In the genomic region with DNA sequence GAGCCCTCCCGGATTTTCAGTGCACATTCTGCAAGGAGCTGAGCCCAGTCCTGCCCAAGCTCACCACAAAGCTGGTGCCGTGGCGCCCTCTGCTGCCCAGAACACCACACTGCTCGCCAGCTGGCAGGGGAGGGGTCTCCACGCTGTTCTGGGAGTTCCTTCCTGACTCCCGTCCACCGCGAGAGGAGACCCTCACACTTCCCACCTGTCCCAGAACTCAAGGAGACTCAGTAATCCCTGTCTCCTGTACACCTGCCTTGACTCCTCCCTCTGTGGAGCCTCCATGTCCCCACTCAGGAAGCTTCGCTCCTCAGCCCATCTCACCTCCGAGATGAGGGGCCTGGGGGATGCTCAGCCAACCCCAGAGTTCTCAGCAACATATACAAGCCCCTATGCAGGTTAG, we compare ENCODE assay signal across 9 cellular contexts. TPM values are rescaled to one million over a fixed set of nuclear protein-coding genes. Genes with fewer than 3 reads are reported as not detected.
DNase-seq lines count a peak whose midpoint lies in the region; ATAC-seq and TF ChIP-seq lines count a peak whose summit lies in the region.
"Had no signal": no experiment of that assay in that cellular context is flagged by ENCODE, and none has a peak within 500 bp of the region (broad histone marks: within the 10 kb centered on the region; RNA-seq: fewer than 3 reads in every experiment).

No MANE protein-coding gene starts in this region.

- peak; percentile 76 for DNase-seq in BE2C
- DNase-seq in HAP-1 (ENCODE audit: low spot score in 2 of 2) = peak; percentile 24 to 83
- DNase-seq in T-helper 1 cell = peak in 4 of 5 donors; percentile 38 to 54 (median 42)
- DNase-seq in ascending aorta (ENCODE audit: low spot score in 2 of 2) = peak in 1 of 2 donors; percentile 74
- peak; percentile 59 for DNase-seq in hepatic stellate cell (ENCODE audit: low spot score)
- peak; percentile 93 for DNase-seq in spleen

- in situ Hi-C loops in HAP-1 (cut with MboI; ENCODE audit: low sequenced_read_pairs) = no loop called here

- no peak for TF ChIP-seq POLR2A in spleen (IDR thresholded peaks at IDR 0.05)

- H3K9me3 ChIP-seq in BE2C = no peaks in the 10 kb centered on the region
- no peaks in the 10 kb centered on the region for H3K9me3 ChIP-seq in HAP-1
- H3K9me3 ChIP-seq in ascending aorta = no peaks in the 10 kb centered on the region
- H3K9me3 ChIP-seq in spleen = no peaks in the 10 kb centered on the region

- intact Hi-C loops in ascending aorta (cut with DNase I) = loop anchor here (1.0 kb wide), 1 partner anchor 324 kb away; no protein-coding TSS in a partner anchor
- intact Hi-C loops in spleen (cut with DNase I; ENCODE audit: low total_unique reads) = loop anchor here (10.0 kb wide), 1 partner anchor 314 kb away; a partner anchor contains a TSS

- H3K27me3 ChIP-seq in BE2C = no peaks in the 10 kb centered on the region
- no peaks in the 10 kb centered on the region for H3K27me3 ChIP-seq in HAP-1 (ENCODE audit: low read depth)
- no peaks in the 10 kb centered on the region for H3K27me3 ChIP-seq in ascending aorta
- H3K27me3 ChIP-seq in spleen (replicated peaks in 1 of 7) = no peaks in the 10 kb centered on the region

- H3K36me3 ChIP-seq in BE2C (no peaks in the 10 kb centered on the region), HAP-1 (replicated peaks) (no peaks in the 10 kb centered on the region), ascending aorta (no peaks in the 10 kb centered on the region), spleen (no peaks in the 10 kb centered on the region)

- TF ChIP-seq CTCF in BE2C (IDR thresholded peaks at IDR 0.05; ENCODE audit: low read depth, low read length) (peak; percentile 86), ascending aorta (IDR thresholded peaks at IDR 0.05) (peak; percentile 65 to 70 (median 69)), spleen (IDR thresholded peaks at IDR 0.05 in 8 of 11, conservative IDR thresholded peaks at IDR 0.05 in 3 of 11) (peak; percentile 83 to 95 (median 93))

- ATAC-seq in HG03175 (IDR thresholded peaks at IDR 0.05; ENCODE audit: unreplicated experiment) (no peak), GM21360 (IDR thresholded peaks at IDR 0.05; ENCODE audit: unreplicated experiment) (no peak)

- 13 to 27% (median 23%) methylated on average over 5 to 10 of the region's 10 CpGs for WGBS in spleen, 5 donors

- H3K27ac ChIP-seq in ascending aorta (no peak overlapping the region), spleen (peak overlapping the region in 1 of 8 donors; percentile 27)

- H3K4me3 ChIP-seq in BE2C (ENCODE audit: low read depth, low read length) (no peak overlapping the region), HAP-1 (no peak overlapping the region), ascending aorta (no peak overlapping the region), spleen (peak overlapping the region in 1 of 8 donors; percentile 0)

- H3K4me1 ChIP-seq in BE2C (no peaks in the 10 kb centered on the region; the same call in 1 of the 2 replicates), HAP-1 (no peaks in the 10 kb centered on the region), ascending aorta (peaks cover 6 to 7% of the 10 kb centered on the region in 2 donors), spleen (peaks cover 20 to 57% (median 27%) of the 10 kb centered on the region in 6 donors)

RNA-seq across cellular contexts. Expression of a gene that starts 11.3 kb away (rescaled TPM):
- not detected for polyA plus RNA-seq in BE2C (2012; ENCODE audit: insufficient read depth, insufficient read length, low read depth)
- not detected for total RNA-seq in ascending aorta
- 1 to 10 TPM; 1.4 to 4.4 (median 3.4) TPM for total RNA-seq in spleen
- under 1 TPM; 0.08 to 0.38 (median 0.20) TPM for polyA plus RNA-seq in spleen
- total RNA-seq: pulmonary artery endothelial cell had no signal
